ENCODE assay signal across 1 cellular context in the genomic region with DNA sequence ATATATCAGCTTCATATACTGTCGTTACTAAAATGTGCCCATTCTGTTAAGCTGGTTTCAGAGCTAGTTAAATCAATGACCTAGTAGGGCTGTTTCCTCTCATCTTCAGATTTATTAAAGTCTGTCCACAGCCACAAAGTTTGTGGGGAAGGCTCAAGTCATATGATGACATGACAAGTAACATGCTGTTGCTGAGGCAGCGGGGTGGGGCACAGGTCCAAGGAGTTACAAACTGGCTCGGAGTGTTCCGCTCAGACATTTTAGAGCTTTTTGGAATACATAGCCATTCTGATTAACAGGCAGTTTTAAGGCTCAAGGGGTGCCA.
TF ChIP-seq lines count a peak whose summit lies in the region.

No MANE protein-coding gene starts in this region.

TF ChIP-seq in K562, 482 proteins besides CTCF, POLR2A, EP300 and RAD21 (continues in another document):
- TF ChIP-seq SMARCA4 (IDR thresholded peaks at IDR 0.05) = peak; percentile 54; the same call in 1 of the 2 replicates
- TF ChIP-seq ZNF583 (CRISPR knock-in tag; IDR thresholded peaks at IDR 0.05) = peak; percentile 77
- 0 out of 2 replicates have a peak, but pooled peaks have one; percentile 21 for TF ChIP-seq CREM (IDR thresholded peaks at IDR 0.05; ENCODE audit: low read depth)
- TF ChIP-seq ZNF175 (CRISPR knock-in tag; IDR thresholded peaks at IDR 0.05; ENCODE audit: low read depth) = peak; percentile 75; the same call in 1 of the 2 replicates
- peak; percentile 82; the same call in 1 of the 2 replicates for TF ChIP-seq C11orf30 (IDR thresholded peaks at IDR 0.05; ENCODE audit: low read depth)
- TF ChIP-seq, protein P1, sequence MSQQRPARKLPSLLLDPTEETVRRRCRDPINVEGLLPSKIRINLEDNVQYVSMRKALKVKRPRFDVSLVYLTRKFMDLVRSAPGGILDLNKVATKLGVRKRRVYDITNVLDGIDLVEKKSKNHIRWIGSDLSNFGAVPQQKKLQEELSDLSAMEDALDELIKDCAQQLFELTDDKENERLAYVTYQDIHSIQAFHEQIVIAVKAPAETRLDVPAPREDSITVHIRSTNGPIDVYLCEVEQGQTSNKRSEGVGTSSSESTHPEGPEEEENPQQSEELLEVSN (IDR thresholded peaks at IDR 0.05; ENCODE audit: borderline replicate concordance in 1 of 2, extremely low read depth in 1 of 2, insufficient read depth in 1 of 2, insufficient read length in 1 of 2, low read depth in 1 of 2, low read length in 1 of 2, poor library complexity in 1 of 2, severe bottlenecking in 1 of 2) = peak in 1 of 2 experiments; percentile 47
- peak; percentile 59 for TF ChIP-seq NFIC (IDR thresholded peaks at IDR 0.05)
- TF ChIP-seq AFF1 (IDR thresholded peaks at IDR 0.05; ENCODE audit: low read depth in 1 of 2, partially characterized antibody in 2 of 2) = peak in 1 of 2 experiments; percentile 49
- 0 out of 2 replicates have a peak, but pooled peaks have one; percentile 16 for TF ChIP-seq SOX6 (IDR thresholded peaks at IDR 0.05)
- TF ChIP-seq ETV1 (tag; conservative IDR thresholded peaks at IDR 0.05; ENCODE audit: low read depth) = no peak
- 0 out of 2 replicates have a peak, but pooled peaks have one; percentile 9 for TF ChIP-seq ZBTB9 (CRISPR knock-in tag; IDR thresholded peaks at IDR 0.05)
- TF ChIP-seq NFRKB (IDR thresholded peaks at IDR 0.05; ENCODE audit: low read depth) = peak; percentile 39; the same call in 1 of the 2 replicates
- peak; percentile 76 for TF ChIP-seq HMBOX1 (IDR thresholded peaks at IDR 0.05)
- TF ChIP-seq LCOR (CRISPR knock-in tag; IDR thresholded peaks at IDR 0.05) = peak; percentile 27; the same call in 1 of the 2 replicates
- TF ChIP-seq HIVEP1 (CRISPR knock-in tag; IDR thresholded peaks at IDR 0.05) = 0 out of 2 replicates have a peak, but pooled peaks have one; percentile 52
- no peak for TF ChIP-seq ZNF77 (CRISPR knock-in tag; IDR thresholded peaks at IDR 0.05)
- TF ChIP-seq ZBTB17 (CRISPR knock-in tag; IDR thresholded peaks at IDR 0.05) = peak; percentile 59
- TF ChIP-seq RCOR1 (IDR thresholded peaks at IDR 0.05; ENCODE audit: borderline replicate concordance in 1 of 2, low read depth in 2 of 2, low read length in 2 of 2) = peak in 1 of 2 experiments; percentile 56; a peak in 2 of 4 replicates
- peak; percentile 66 for TF ChIP-seq BRD9 (IDR thresholded peaks at IDR 0.05; ENCODE audit: low read depth, partially characterized antibody)
- peak; percentile 18 for TF ChIP-seq CXXC5 (CRISPR knock-in tag; IDR thresholded peaks at IDR 0.05)
- no peak for TF ChIP-seq BRCA1 (IDR thresholded peaks at IDR 0.05)
- no peak for TF ChIP-seq BRCA1 (CRISPR knock-in tag; IDR thresholded peaks at IDR 0.05)
- TF ChIP-seq TAF7 (tag; IDR thresholded peaks at IDR 0.05) = no peak
- TF ChIP-seq COPS2 (conservative IDR thresholded peaks at IDR 0.05) = no peak
- TF ChIP-seq, protein P2, sequence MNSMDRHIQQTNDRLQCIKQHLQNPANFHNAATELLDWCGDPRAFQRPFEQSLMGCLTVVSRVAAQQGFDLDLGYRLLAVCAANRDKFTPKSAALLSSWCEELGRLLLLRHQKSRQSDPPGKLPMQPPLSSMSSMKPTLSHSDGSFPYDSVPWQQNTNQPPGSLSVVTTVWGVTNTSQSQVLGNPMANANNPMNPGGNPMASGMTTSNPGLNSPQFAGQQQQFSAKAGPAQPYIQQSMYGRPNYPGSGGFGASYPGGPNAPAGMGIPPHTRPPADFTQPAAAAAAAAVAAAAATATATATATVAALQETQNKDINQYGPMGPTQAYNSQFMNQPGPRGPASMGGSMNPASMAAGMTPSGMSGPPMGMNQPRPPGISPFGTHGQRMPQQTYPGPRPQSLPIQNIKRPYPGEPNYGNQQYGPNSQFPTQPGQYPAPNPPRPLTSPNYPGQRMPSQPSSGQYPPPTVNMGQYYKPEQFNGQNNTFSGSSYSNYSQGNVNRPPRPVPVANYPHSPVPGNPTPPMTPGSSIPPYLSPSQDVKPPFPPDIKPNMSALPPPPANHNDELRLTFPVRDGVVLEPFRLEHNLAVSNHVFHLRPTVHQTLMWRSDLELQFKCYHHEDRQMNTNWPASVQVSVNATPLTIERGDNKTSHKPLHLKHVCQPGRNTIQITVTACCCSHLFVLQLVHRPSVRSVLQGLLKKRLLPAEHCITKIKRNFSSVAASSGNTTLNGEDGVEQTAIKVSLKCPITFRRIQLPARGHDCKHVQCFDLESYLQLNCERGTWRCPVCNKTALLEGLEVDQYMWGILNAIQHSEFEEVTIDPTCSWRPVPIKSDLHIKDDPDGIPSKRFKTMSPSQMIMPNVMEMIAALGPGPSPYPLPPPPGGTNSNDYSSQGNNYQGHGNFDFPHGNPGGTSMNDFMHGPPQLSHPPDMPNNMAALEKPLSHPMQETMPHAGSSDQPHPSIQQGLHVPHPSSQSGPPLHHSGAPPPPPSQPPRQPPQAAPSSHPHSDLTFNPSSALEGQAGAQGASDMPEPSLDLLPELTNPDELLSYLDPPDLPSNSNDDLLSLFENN (IDR thresholded peaks at IDR 0.05; ENCODE audit: low read depth in 2 of 2, low read length in 2 of 2) = 0 out of 4 replicates have a peak, but pooled peaks of 1 of the 2 experiments have one; percentile 3
- TF ChIP-seq NRF1 (conservative IDR thresholded peaks at IDR 0.05 in 1 of 2, IDR thresholded peaks at IDR 0.05 in 1 of 2) = peak; percentile 11 to 38; a peak in 3 of 4 replicates
- TF ChIP-seq GATAD2B (IDR thresholded peaks at IDR 0.05; ENCODE audit: borderline replicate concordance) = 0 out of 2 replicates have a peak, but pooled peaks have one; percentile 14
- peak; percentile 22; the same call in 1 of the 2 replicates for TF ChIP-seq DPF2 (IDR thresholded peaks at IDR 0.05)
- no peak for TF ChIP-seq PBX2 (CRISPR knock-in tag; IDR thresholded peaks at IDR 0.05; ENCODE audit: low read depth)
- peak; percentile 28; the same call in 1 of the 2 replicates for TF ChIP-seq PBX2 (tag; conservative IDR thresholded peaks at IDR 0.05; ENCODE audit: low read depth)
- TF ChIP-seq DDX20 (tag; IDR thresholded peaks at IDR 0.05; ENCODE audit: low read depth) = no peak
- TF ChIP-seq CEBPB (tag; IDR thresholded peaks at IDR 0.05) = peak; percentile 39; the same call in 1 of the 2 replicates
- TF ChIP-seq ZNF316 (IDR thresholded peaks at IDR 0.05) = peak; percentile 85
- no peak for TF ChIP-seq ZNF740 (CRISPR knock-in tag; IDR thresholded peaks at IDR 0.05)
- no peak for TF ChIP-seq ZNF740 (tag; IDR thresholded peaks at IDR 0.05)
- TF ChIP-seq ZNF444 (CRISPR knock-in tag; IDR thresholded peaks at IDR 0.05) = no peak
- peak; percentile 83 for TF ChIP-seq ATF3 (IDR thresholded peaks at IDR 0.05)
- no peak for TF ChIP-seq ATF3 (CRISPR knock-in tag; conservative IDR thresholded peaks at IDR 0.05)
- 0 out of 2 replicates have a peak, but pooled peaks have one; percentile 14 for TF ChIP-seq CTBP1 (IDR thresholded peaks at IDR 0.05; ENCODE audit: borderline replicate concordance)
- peak; percentile 20; the same call in 1 of the 2 replicates for TF ChIP-seq GMEB1 (CRISPR knock-in tag; IDR thresholded peaks at IDR 0.05)
- TF ChIP-seq ZNF75A (CRISPR knock-in tag; IDR thresholded peaks at IDR 0.05) = 0 out of 2 replicates have a peak, but pooled peaks have one; percentile 32
- TF ChIP-seq FOXA3 (CRISPR knock-in tag; conservative IDR thresholded peaks at IDR 0.05 in 1 of 2, IDR thresholded peaks at IDR 0.05 in 1 of 2) = peak in 1 of 2 experiments; percentile 38; a peak in 1 of 4 replicates
- no peak for TF ChIP-seq RBM17 (IDR thresholded peaks at IDR 0.05; ENCODE audit: borderline replicate concordance, low read depth, low read length)
- TF ChIP-seq MAFG (tag; conservative IDR thresholded peaks at IDR 0.05) = peak; percentile 64
- no peak for TF ChIP-seq CHD4 (IDR thresholded peaks at IDR 0.05; ENCODE audit: insufficient read depth, insufficient replicate concordance, low read depth, low read length, poor library complexity, severe bottlenecking)
- peak in 1 of 2 experiments; percentile 52; a peak in 2 of 4 replicates for TF ChIP-seq TRIM24 (IDR thresholded peaks at IDR 0.05)
- no peak for TF ChIP-seq RBM25 (IDR thresholded peaks at IDR 0.05; ENCODE audit: low read depth, low read length, severe bottlenecking)
- peak; percentile 77 for TF ChIP-seq ATF7 (IDR thresholded peaks at IDR 0.05)
